ENCODE assay signal across 1 cellular context in the genomic region with DNA sequence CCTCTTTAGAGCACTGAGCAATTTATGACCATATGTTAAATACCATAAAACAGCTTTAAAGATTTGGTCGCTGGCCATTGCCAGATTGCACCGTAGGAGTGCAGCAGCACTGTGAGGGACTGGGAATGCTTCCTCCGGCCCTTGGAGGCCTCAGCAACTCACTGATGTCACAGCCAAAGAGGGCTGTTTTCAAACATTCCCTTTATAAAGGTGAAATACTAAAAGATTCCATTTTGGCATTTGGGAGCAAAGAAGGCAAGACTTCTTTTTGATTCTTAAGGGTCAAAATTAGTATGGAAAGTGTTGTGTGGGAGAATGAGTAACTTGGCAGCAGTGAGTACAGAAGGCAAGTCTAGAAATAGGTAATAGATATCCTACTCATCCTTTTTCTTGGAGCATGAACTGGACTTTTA.
TF ChIP-seq lines count a peak whose summit lies in the region.

No MANE protein-coding gene starts in this region.

TF ChIP-seq in A549, 52 proteins besides CTCF, POLR2A, EP300 and RAD21 (continued from another document):
- TF ChIP-seq, protein P1, sequence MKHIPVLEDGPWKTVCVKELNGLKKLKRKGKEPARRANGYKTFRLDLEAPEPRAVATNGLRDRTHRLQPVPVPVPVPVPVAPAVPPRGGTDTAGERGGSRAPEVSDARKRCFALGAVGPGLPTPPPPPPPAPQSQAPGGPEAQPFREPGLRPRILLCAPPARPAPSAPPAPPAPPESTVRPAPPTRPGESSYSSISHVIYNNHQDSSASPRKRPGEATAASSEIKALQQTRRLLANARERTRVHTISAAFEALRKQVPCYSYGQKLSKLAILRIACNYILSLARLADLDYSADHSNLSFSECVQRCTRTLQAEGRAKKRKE (CRISPR knock-in tag; IDR thresholded peaks at IDR 0.05; ENCODE audit: low read depth), result no peak
- no peak for TF ChIP-seq ESRRA (IDR thresholded peaks at IDR 0.05; ENCODE audit: borderline replicate concordance, low read length)
- no peak for TF ChIP-seq EHMT2 (IDR thresholded peaks at IDR 0.05; ENCODE audit: low read depth)
- TF ChIP-seq, protein P2, sequence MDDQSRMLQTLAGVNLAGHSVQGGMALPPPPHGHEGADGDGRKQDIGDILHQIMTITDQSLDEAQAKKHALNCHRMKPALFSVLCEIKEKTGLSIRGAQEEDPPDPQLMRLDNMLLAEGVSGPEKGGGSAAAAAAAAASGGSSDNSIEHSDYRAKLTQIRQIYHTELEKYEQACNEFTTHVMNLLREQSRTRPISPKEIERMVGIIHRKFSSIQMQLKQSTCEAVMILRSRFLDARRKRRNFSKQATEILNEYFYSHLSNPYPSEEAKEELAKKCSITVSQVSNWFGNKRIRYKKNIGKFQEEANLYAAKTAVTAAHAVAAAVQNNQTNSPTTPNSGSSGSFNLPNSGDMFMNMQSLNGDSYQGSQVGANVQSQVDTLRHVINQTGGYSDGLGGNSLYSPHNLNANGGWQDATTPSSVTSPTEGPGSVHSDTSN (IDR thresholded peaks at IDR 0.05), result no peak
- TF ChIP-seq, protein P3, sequence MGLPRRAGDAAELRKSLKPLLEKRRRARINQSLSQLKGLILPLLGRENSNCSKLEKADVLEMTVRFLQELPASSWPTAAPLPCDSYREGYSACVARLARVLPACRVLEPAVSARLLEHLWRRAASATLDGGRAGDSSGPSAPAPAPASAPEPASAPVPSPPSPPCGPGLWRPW (IDR thresholded peaks at IDR 0.05), result no peak
- TF ChIP-seq NR3C1 (IDR thresholded peaks at IDR 0.05), result no peak
- TF ChIP-seq, protein P4, sequence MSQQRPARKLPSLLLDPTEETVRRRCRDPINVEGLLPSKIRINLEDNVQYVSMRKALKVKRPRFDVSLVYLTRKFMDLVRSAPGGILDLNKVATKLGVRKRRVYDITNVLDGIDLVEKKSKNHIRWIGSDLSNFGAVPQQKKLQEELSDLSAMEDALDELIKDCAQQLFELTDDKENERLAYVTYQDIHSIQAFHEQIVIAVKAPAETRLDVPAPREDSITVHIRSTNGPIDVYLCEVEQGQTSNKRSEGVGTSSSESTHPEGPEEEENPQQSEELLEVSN (IDR thresholded peaks at IDR 0.05; ENCODE audit: borderline replicate concordance, low read depth), result no peak
- TF ChIP-seq GATA3 (IDR thresholded peaks at IDR 0.05; ENCODE audit: borderline replicate concordance), result no peak
- TF ChIP-seq HOXB13 (CRISPR knock-in tag; IDR thresholded peaks at IDR 0.05; ENCODE audit: low read depth), result no peak
- TF ChIP-seq KDM5A (IDR thresholded peaks at IDR 0.05), result no peak
- TF ChIP-seq, protein P5, sequence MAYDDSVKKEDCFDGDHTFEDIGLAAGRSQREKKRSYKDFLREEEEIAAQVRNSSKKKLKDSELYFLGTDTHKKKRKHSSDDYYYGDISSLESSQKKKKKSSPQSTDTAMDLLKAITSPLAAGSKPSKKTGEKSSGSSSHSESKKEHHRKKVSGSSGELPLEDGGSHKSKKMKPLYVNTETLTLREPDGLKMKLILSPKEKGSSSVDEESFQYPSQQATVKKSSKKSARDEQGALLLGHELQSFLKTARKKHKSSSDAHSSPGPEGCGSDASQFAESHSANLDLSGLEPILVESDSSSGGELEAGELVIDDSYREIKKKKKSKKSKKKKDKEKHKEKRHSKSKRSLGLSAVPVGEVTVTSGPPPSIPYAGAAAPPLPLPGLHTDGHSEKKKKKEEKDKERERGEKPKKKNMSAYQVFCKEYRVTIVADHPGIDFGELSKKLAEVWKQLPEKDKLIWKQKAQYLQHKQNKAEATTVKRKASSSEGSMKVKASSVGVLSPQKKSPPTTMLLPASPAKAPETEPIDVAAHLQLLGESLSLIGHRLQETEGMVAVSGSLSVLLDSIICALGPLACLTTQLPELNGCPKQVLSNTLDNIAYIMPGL (CRISPR knock-in tag; IDR thresholded peaks at IDR 0.05; ENCODE audit: borderline replicate concordance), result no peak
- no peak for TF ChIP-seq FOSL2 (IDR thresholded peaks at IDR 0.05)
- no peak for TF ChIP-seq FOSL2 (CRISPR knock-in tag; IDR thresholded peaks at IDR 0.05)
- TF ChIP-seq SMC3 (IDR thresholded peaks at IDR 0.05), result no peak
- no peak for TF ChIP-seq HOXA7 (CRISPR knock-in tag; IDR thresholded peaks at IDR 0.05)
- no peak for TF ChIP-seq NPAS2 (CRISPR knock-in tag; IDR thresholded peaks at IDR 0.05; ENCODE audit: borderline replicate concordance)
- no peak for TF ChIP-seq ZNF302 (CRISPR knock-in tag; IDR thresholded peaks at IDR 0.05)
- no peak for TF ChIP-seq ZSCAN20 (CRISPR knock-in tag; IDR thresholded peaks at IDR 0.05)
